8 cellular contexts compared by ENCODE assay signal in genomic region chr19:50804420-50805272, GRCh38. TPM values are rescaled to one million over a fixed set of nuclear protein-coding genes. Genes with fewer than 3 reads are reported as not detected.
A peak's percentile ranks its signal among the peaks of the same experiment; 100 is the strongest.
DNase-seq lines count a peak whose midpoint lies in the region; ATAC-seq and TF ChIP-seq lines count a peak whose summit lies in the region.

No MANE protein-coding gene starts in this region.

- H3K36me3 ChIP-seq in heart right ventricle (peaks cover 0 to 27% (median 5%) of the 10 kb centered on the region in 9 donors), upper lobe of left lung (peaks cover 4 to 18% (median 9%) of the 10 kb centered on the region in 4 donors)

- WGBS in heart right ventricle, 2 donors: 0% methylated on average over 62 of the region's 62 CpGs
- WGBS in upper lobe of left lung, 2 donors: 0 to 3% methylated on average over 17 to 62 of the region's 62 CpGs

- H3K9me3 ChIP-seq in heart right ventricle (no peaks in the 10 kb centered on the region), upper lobe of left lung (no peaks in the 10 kb centered on the region)

- TF ChIP-seq POLR2A in upper lobe of left lung (IDR thresholded peaks at IDR 0.05): peak; percentile 8 to 83 (median 64)

- H3K4me1 ChIP-seq in heart right ventricle (peaks cover 7 to 26% (median 22%) of the 10 kb centered on the region in 9 donors), upper lobe of left lung (peaks cover 13 to 25% (median 20%) of the 10 kb centered on the region in 4 donors)

- H3K4me3 ChIP-seq in heart right ventricle: peak overlapping the region; percentile 69 to 99 (median 82)
- peak overlapping the region; percentile 85 to 100 (median 94) for H3K4me3 ChIP-seq in upper lobe of left lung

- H3K27me3 ChIP-seq in heart right ventricle (no peaks in the 10 kb centered on the region), upper lobe of left lung (no peaks in the 10 kb centered on the region)

- intact Hi-C loops in heart right ventricle (cut with DNase I): loop anchor here in 1 of 10 donors (10.0 kb wide), 1 partner anchor 290 kb away; the partner anchor contains the start of genes ASPDH and JOSD2
- intact Hi-C loops in posterior cingulate gyrus (cut with DNase I): loop anchor here (5.0 kb wide), 1 partner anchor 303 kb away; the partner anchor contains the start of gene CTU1

- H3K27ac ChIP-seq in heart right ventricle: peak overlapping the region; percentile 91 to 99 (median 96)
- H3K27ac ChIP-seq in upper lobe of left lung: peak overlapping the region; percentile 89 to 97 (median 96)

- no peak for TF ChIP-seq CTCF in GM13977 (IDR thresholded peaks at IDR 0.05; ENCODE audit: extremely low read depth, insufficient read depth, missing control alignments)
- TF ChIP-seq CTCF in heart right ventricle (IDR thresholded peaks at IDR 0.05): no peak
- TF ChIP-seq CTCF in upper lobe of left lung (IDR thresholded peaks at IDR 0.05): peak in 3 of 6 experiments; percentile 8 to 30 (median 10)

- peak; percentile 83 for ATAC-seq in HG02884 (IDR thresholded peaks at IDR 0.05; ENCODE audit: unreplicated experiment)
- ATAC-seq in heart right ventricle: peak; percentile 99 to 100 (median 99)
- ATAC-seq in upper lobe of left lung (ENCODE audit: low FRiP score in 2 of 2): peak; percentile 99

- DNase-seq in GM13977 (ENCODE audit: low spot score) (peak; percentile 97), NCI-H146 treated with DMSO at 0.1 percent for 48 hours (lab: John Stamatoyannopoulos, UW; ENCODE audit: unreplicated experiment) (peak; percentile 97), T-helper 1 cell (peak; percentile 94 to 98 (median 95)), amniotic stem cell (lab: John Stamatoyannopoulos, UW) (peak; percentile 98), heart right ventricle (peak; percentile 97 to 99), posterior cingulate gyrus (peak; percentile 96 to 100 (median 99)), upper lobe of left lung (peak; percentile 96 to 99)

- no peak for TF ChIP-seq EP300 in upper lobe of left lung (IDR thresholded peaks at IDR 0.05)

- in situ Hi-C loops in GM13977 (cut with MboI; ENCODE audit: low pct_unique_long_range_greater_than_20kb, low sequenced_read_pairs, unreplicated experiment): no loop called here

RNA-seq across cellular contexts. Expression of gene ACP4, which starts 14.4 kb away (rescaled TPM):
- total RNA-seq in heart right ventricle: not detected
- not detected for polyA plus RNA-seq in heart right ventricle
- total RNA-seq in upper lobe of left lung: not detected

RNA-seq across cellular contexts. Expression of gene KLK1, which starts 18.9 kb away (rescaled TPM):
- total RNA-seq in heart right ventricle (under 1 TPM in 6 of 10 donors, not detected in 4; 0.42 to 0.85 (median 0.64) TPM), upper lobe of left lung (1 to 10 TPM in 3 of 6 donors, not detected in 3; 1.3 to 3.3 (median 2.0) TPM)
- under 1 TPM; 0.39 to 0.80 TPM for polyA plus RNA-seq in heart right ventricle

RNA-seq across cellular contexts. Expression of gene KLK15, which starts 28.7 kb away (rescaled TPM):
- total RNA-seq in heart right ventricle: not detected
- not detected for polyA plus RNA-seq in heart right ventricle
- not detected for total RNA-seq in upper lobe of left lung

RNA-seq across cellular contexts. Expression of gene GPR32, which starts 34.4 kb away (rescaled TPM):
- not detected for total RNA-seq in heart right ventricle
- polyA plus RNA-seq in heart right ventricle: not detected
- not detected for total RNA-seq in upper lobe of left lung

RNA-seq across cellular contexts. Expression of gene KLK3, which starts 50.1 kb away (rescaled TPM):
- total RNA-seq in heart right ventricle: not detected
- polyA plus RNA-seq in heart right ventricle: not detected
- under 1 TPM in 1 of 6 donors, not detected in 5; 0.33 TPM for total RNA-seq in upper lobe of left lung

Comparison
In these comparisons a context has a peak if more than half of its experiments do, and no peak if none do; other contexts are left out.
1. Peak in every context shown above with its lines: DNase-seq, ATAC-seq, H3K4me3 ChIP-seq and H3K27ac ChIP-seq.